8 cellular contexts compared by ENCODE assay signal in the genomic region with DNA sequence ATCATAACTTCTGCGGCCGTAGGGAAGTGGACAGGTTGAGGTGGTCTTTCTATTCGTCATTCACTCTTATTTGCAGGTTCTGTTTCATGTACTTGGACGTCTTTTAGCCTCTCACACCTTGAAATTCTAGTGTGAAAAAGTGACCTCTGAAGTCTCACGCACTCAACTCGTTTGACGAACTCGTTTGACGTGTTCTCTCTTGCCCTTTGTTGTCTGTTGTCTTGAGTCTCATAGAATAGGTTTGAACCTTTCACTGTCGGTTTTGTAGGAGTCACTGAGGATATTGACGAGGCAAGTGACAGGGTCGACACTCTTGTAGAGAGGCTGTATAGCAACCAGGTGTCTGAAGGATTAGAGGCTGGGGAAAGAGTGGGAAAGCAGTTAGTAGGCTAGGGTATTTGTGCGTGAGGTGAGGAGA. TPM values are rescaled to one million over a fixed set of nuclear protein-coding genes. Genes with fewer than 3 reads are reported as not detected.
DNase-seq lines count a peak whose midpoint lies in the region; ATAC-seq and TF ChIP-seq lines count a peak whose summit lies in the region.

No MANE protein-coding gene starts in this region.

- peak overlapping the region; percentile 93 for H3K27ac Mint-ChIP-seq in T-helper 17 cell

- H3F3A ChIP-seq in DOHH2 (ENCODE audit: control insufficient read depth, insufficient read depth): no peaks in the 10 kb centered on the region

- H3K9me2 ChIP-seq in DOHH2 (replicated peaks; ENCODE audit: control insufficient read depth, low read length): no peaks in the 10 kb centered on the region

- ATAC-seq in T-helper 17 cell: peak; percentile 16
- no peak for ATAC-seq in GM21717 (IDR thresholded peaks at IDR 0.05; ENCODE audit: unreplicated experiment)
- ATAC-seq in omental fat pad (ENCODE audit: low FRiP score): no peak
- no peak for ATAC-seq in GM19467 (IDR thresholded peaks at IDR 0.05; ENCODE audit: unreplicated experiment)

- peaks cover 3% of the 10 kb centered on the region for H3K36me3 Mint-ChIP-seq in T-helper 17 cell (ENCODE audit: low read depth)

- H3K4me1 Mint-ChIP-seq in T-helper 17 cell: peaks cover 33% of the 10 kb centered on the region

- H3K79me2 ChIP-seq in DOHH2 (ENCODE audit: control insufficient read depth, low read length) (peaks cover 56% of the 10 kb centered on the region), KMS-11 (ENCODE audit: insufficient read depth, low read depth) (peaks cover 34% of the 10 kb centered on the region)

- DNase-seq in T-helper 17 cell (peak in 1 of 3 donors; percentile 9), omental fat pad (ENCODE audit: low spot score) (no peak)
- DNase-seq in effector CD4-positive, alpha-beta T cell: peak; percentile 38

- peaks cover 27% of the 10 kb centered on the region for H3K36me3 ChIP-seq in DOHH2 (ENCODE audit: control insufficient read depth, low read length)
- H3K36me3 ChIP-seq in KMS-11 (ENCODE audit: insufficient read depth): no peaks in the 10 kb centered on the region
- H3K36me3 ChIP-seq in muscle layer of duodenum (ENCODE audit: control insufficient read depth in 1 of 2, insufficient read depth in 2 of 2, low read length in 2 of 2): no peaks in the 10 kb centered on the region

- peaks cover 22% of the 10 kb centered on the region for H3K4me1 ChIP-seq in DOHH2 (ENCODE audit: control insufficient read depth, low read length)
- peaks cover 25% of the 10 kb centered on the region for H3K4me1 ChIP-seq in KMS-11 (ENCODE audit: low read depth, poor library complexity, severe bottlenecking)
- peaks cover 6 to 15% of the 10 kb centered on the region in 2 donors for H3K4me1 ChIP-seq in muscle layer of duodenum (ENCODE audit: control insufficient read depth in 1 of 2, insufficient read depth in 2 of 2, low read length in 2 of 2)

- H3K9me3 ChIP-seq in DOHH2 (ENCODE audit: control insufficient read depth, insufficient read depth, low read length): no peaks in the 10 kb centered on the region
- no peaks in the 10 kb centered on the region for H3K9me3 ChIP-seq in T-helper 17 cell (ENCODE audit: control insufficient read depth, low read length, poor library complexity, severe bottlenecking)
- no peaks in the 10 kb centered on the region for H3K9me3 ChIP-seq in muscle layer of duodenum (ENCODE audit: control insufficient read depth in 1 of 2, low read length in 2 of 2)

- peak overlapping the region; percentile 84 for H3K4me3 ChIP-seq in DOHH2 (ENCODE audit: low read length)
- peak overlapping the region; percentile 57 for H3K4me3 ChIP-seq in KMS-11 (IDR thresholded peaks at IDR 0.05; ENCODE audit: insufficient read depth, low read depth, low read length)
- H3K4me3 ChIP-seq in muscle layer of duodenum (ENCODE audit: low read depth in 1 of 2, low read length in 2 of 2): peak overlapping the region; percentile 76 to 86

- H3K27ac ChIP-seq in DOHH2 (ENCODE audit: low read depth, low read length) (peak overlapping the region; percentile 77), KMS-11 (peak overlapping the region; percentile 86), muscle layer of duodenum (ENCODE audit: low read length) (peak overlapping the region; percentile 88)

- H3K9ac ChIP-seq in KMS-11: peak overlapping the region; percentile 92

- H3K4me3 Mint-ChIP-seq in T-helper 17 cell: peak overlapping the region; percentile 85

- H4K20me1 ChIP-seq in DOHH2 (ENCODE audit: control insufficient read depth, insufficient read depth, low read depth, low read length): peaks cover 20% of the 10 kb centered on the region
- no peaks in the 10 kb centered on the region for H4K20me1 ChIP-seq in KMS-11 (ENCODE audit: insufficient read depth)

- H2AFZ ChIP-seq in KMS-11 (ENCODE audit: low read depth): peak overlapping the region; percentile 92

- H3K27me3 Mint-ChIP-seq in T-helper 17 cell: no peaks in the 10 kb centered on the region

- H3K4me2 ChIP-seq in DOHH2 (ENCODE audit: low read length) (peak overlapping the region; percentile 91), KMS-11 (peak overlapping the region; percentile 55)

- TF ChIP-seq CTCF in DOHH2 (IDR thresholded peaks at IDR 0.05; ENCODE audit: low read depth, low read length, poor library complexity, severe bottlenecking) (no peak), KMS-11 (conservative IDR thresholded peaks at IDR 0.05; ENCODE audit: low read depth, low read length) (no peak), omental fat pad (IDR thresholded peaks at IDR 0.05) (no peak)

- H3K27me3 ChIP-seq in DOHH2 (ENCODE audit: control insufficient read depth, low read length) (no peaks in the 10 kb centered on the region), KMS-11 (ENCODE audit: insufficient read depth, low read depth) (no peaks in the 10 kb centered on the region), muscle layer of duodenum (ENCODE audit: low read depth, low read length) (no peaks in the 10 kb centered on the region)

RNA-seq across cellular contexts. Expression of gene PGRMC2, which starts 1.1 kb away (rescaled TPM):
- total RNA-seq in T-helper 17 cell: 10 to 100 TPM; 32.4 to 39.3 TPM
- total RNA-seq in omental fat pad: 10 to 100 TPM; 34.8 to 77.4 (median 56.9) TPM
